8 cellular contexts compared by ENCODE assay signal in the genomic region with DNA sequence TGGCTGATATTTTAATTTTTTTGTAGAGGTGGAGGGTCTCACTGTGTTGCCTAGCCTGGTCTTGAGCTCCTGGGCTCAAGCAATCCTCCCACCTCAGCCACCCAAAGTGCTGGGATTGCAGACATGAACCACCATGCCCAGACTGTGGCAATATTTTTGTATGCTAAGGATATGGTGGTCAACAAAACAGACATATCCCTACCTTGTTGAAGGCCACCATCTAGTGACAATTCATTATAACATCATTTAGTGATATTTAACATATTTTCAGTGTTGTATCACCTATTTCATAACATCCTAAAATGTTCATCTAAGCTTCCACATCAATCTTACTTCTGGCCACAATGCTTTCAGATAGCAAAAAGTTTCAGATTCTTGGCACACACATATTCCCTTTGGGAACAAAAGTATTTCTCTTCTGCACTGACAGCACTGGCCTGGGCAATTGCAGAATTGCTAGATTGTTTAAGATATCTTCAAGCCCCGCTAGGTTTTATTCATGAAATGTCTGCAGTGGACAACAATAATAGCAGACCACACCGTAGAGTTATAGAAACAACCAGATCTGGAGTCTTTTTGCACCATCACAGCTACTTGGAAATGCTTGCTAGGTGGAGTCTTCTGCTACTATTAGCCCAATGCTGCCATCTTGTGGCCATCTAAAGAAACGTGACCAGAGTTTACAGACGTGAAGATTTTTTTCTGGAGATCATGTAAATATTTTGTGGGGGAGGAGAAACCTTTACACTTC. TPM values are rescaled to one million over a fixed set of nuclear protein-coding genes. Genes with fewer than 3 reads are reported as not detected.
DNase-seq lines count a peak whose midpoint lies in the region; ATAC-seq, FAIRE-seq and TF ChIP-seq lines count a peak whose summit lies in the region.

No MANE protein-coding gene starts in this region.

- ATAC-seq in HG03103 (IDR thresholded peaks at IDR 0.05; ENCODE audit: low read depth, unreplicated experiment) = peak; percentile 28
- peak; percentile 53 to 75 for ATAC-seq in activated CD4-positive, CD25-positive, alpha-beta regulatory T cell treated with anti-CD3 and anti-CD28 coated beads, Interleukin-2, amount 50 U/mL, for 24 hours
- ATAC-seq in left lung = peak; percentile 92

- peak; percentile 86 for FAIRE-seq in GM18507 (lab: Jason Lieb, UNC)

- CTCF ChIA-PET in AG04449 (lab: Yijun Ruan, JAX) = interaction anchor here (0.6 to 8.3 kb wide), 34 partner anchors 9 to 845 kb away, joined by 3 to 171 read pairs (median 5); a partner anchor contains a TSS

- H3K4me1 ChIP-seq in left lung = no peaks in the 10 kb centered on the region

- DNase-seq in AG04449 (ENCODE audit: low read depth, low spot score) = peak; percentile 59
- DNase-seq in GM18507 (ENCODE audit: extremely low spot score, insufficient read length, low read depth) = no peak
- DNase-seq in NCI-H2227 treated with DMSO at 0.1 percent for 48 hours (lab: John Stamatoyannopoulos, UW) = peak; percentile 80
- no peak for DNase-seq in chondrocyte (ENCODE audit: low spot score)
- no peak for DNase-seq in left lung
- DNase-seq in stimulated activated CD4-positive, alpha-beta T cell treated with anti-CD3 and anti-CD28 coated beads, TNF-alpha, amount 100 ng/mL, for 24 hours (ENCODE audit: low read depth in 3 of 3) = peak; percentile 29 to 71 (median 40)

- no peaks in the 10 kb centered on the region for H3K27me3 Mint-ChIP-seq in chondrocyte (ENCODE audit: low read depth)

- H3K36me3 Mint-ChIP-seq in chondrocyte (ENCODE audit: low read depth) = no peaks in the 10 kb centered on the region

- peak overlapping the region; percentile 19 for H3K27ac Mint-ChIP-seq in chondrocyte (ENCODE audit: unreplicated experiment)

- H3K4me1 Mint-ChIP-seq in chondrocyte (ENCODE audit: low read depth) = peaks cover 20% of the 10 kb centered on the region

- peak; percentile 54 for TF ChIP-seq CTCF in AG04449 (IDR thresholded peaks at IDR 0.05; ENCODE audit: insufficient read depth, low read length, missing control alignments)
- peak; percentile 96 for TF ChIP-seq CTCF in chondrocyte (IDR thresholded peaks at IDR 0.05)
- TF ChIP-seq CTCF in left lung (IDR thresholded peaks at IDR 0.05) = peak; percentile 66 to 71

- H3K27me3 ChIP-seq in left lung = no peaks in the 10 kb centered on the region

- no peaks in the 10 kb centered on the region for H3K9me3 Mint-ChIP-seq in chondrocyte (ENCODE audit: low read depth)

- intact Hi-C loops in left lung (cut with DNase I) = loop anchor here in 1 of 2 donors (5.0 kb wide), 1 partner anchor 82 kb away; a partner anchor contains a TSS

- H3K36me3 ChIP-seq in left lung = no peaks in the 10 kb centered on the region

- H3K4me3 ChIP-seq in AG04449 (ENCODE audit: low read depth, low read length) = no peak overlapping the region
- H3K4me3 ChIP-seq in left lung = no peak overlapping the region

- peak overlapping the region; percentile 2 for H3K4me3 Mint-ChIP-seq in chondrocyte (ENCODE audit: unreplicated experiment)

- H3K27ac ChIP-seq in left lung = no peak overlapping the region

- no peaks in the 10 kb centered on the region for H3K9me3 ChIP-seq in left lung

- POLR2A ChIA-PET in AG04449 (lab: Yijun Ruan, JAX) = interaction anchor here (0.6 kb wide), 1 partner anchor 474 kb away, joined by 3 read pairs; no protein-coding TSS in a partner anchor

RNA-seq across cellular contexts. Expression of a gene that starts 58.4 kb away (rescaled TPM):
- total RNA-seq in chondrocyte = 4.5 to 10.2 TPM (median 5.0 TPM) in 3 replicates
- total RNA-seq in left lung = 1 to 10 TPM; 2.4 to 3.3 TPM

Comparison
In these comparisons a context has a peak if more than half of its experiments do, and no peak if none do; other contexts are left out.
1. DNase-seq: peak in AG04449 (single experiment), NCI-H2227 treated with DMSO at 0.1 percent for 48 hours (single experiment) and stimulated activated CD4-positive, alpha-beta T cell treated with anti-CD3 and anti-CD28 coated beads, TNF-alpha, amount 100 ng/mL, for 24 hours (3 of 3); none in GM18507 (single experiment), chondrocyte (single experiment) and left lung (0 of 2).
2. ATAC-seq: peak in every context shown above with its lines; median percentile 92 in left lung; 64 in activated CD4-positive, CD25-positive, alpha-beta regulatory T cell treated with anti-CD3 and anti-CD28 coated beads, Interleukin-2, amount 50 U/mL, for 24 hours; 28 in HG03103.
3. Peak in every context shown above with its lines, with median percentiles within 50 percentile points of each other: CTCF ChIP-seq.